1 cellular context compared by ENCODE assay signal in the genomic region with DNA sequence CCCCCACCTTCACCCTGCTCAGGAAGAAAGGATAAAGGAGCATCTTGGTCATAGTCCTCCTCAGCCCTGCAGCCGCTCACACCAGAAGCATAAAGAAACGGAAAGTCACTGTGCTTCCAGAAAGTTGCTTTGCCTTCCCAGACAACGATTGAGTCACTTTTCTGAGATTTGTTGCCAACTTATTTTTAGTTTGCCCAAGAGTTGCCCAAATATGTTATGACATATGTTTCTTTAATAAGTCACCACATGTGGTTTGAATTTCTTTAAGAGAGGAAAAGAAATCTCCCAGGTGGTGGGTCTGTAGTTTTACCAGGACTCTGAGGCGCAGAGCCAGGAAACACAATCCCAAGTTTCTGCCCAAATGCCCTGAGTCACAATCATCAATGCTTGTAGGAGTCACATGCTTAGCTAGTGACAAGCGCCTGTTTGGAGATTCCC.
TF ChIP-seq lines count a peak whose summit lies in the region.

No MANE protein-coding gene starts in this region.

TF ChIP-seq in GM12878, 131 proteins besides CTCF, POLR2A, EP300 and RAD21 (continued from another document):
- TF ChIP-seq ZNF687 (IDR thresholded peaks at IDR 0.05) (no peak), ZNF217 (IDR thresholded peaks at IDR 0.05) (no peak), ZNF274 (IDR thresholded peaks at IDR 0.05; ENCODE audit: insufficient read depth, insufficient read length) (no peak), PAX8 (IDR thresholded peaks at IDR 0.05) (no peak), RB1 (IDR thresholded peaks at IDR 0.05; ENCODE audit: borderline replicate concordance) (no peak)
- TF ChIP-seq, protein P1, sequence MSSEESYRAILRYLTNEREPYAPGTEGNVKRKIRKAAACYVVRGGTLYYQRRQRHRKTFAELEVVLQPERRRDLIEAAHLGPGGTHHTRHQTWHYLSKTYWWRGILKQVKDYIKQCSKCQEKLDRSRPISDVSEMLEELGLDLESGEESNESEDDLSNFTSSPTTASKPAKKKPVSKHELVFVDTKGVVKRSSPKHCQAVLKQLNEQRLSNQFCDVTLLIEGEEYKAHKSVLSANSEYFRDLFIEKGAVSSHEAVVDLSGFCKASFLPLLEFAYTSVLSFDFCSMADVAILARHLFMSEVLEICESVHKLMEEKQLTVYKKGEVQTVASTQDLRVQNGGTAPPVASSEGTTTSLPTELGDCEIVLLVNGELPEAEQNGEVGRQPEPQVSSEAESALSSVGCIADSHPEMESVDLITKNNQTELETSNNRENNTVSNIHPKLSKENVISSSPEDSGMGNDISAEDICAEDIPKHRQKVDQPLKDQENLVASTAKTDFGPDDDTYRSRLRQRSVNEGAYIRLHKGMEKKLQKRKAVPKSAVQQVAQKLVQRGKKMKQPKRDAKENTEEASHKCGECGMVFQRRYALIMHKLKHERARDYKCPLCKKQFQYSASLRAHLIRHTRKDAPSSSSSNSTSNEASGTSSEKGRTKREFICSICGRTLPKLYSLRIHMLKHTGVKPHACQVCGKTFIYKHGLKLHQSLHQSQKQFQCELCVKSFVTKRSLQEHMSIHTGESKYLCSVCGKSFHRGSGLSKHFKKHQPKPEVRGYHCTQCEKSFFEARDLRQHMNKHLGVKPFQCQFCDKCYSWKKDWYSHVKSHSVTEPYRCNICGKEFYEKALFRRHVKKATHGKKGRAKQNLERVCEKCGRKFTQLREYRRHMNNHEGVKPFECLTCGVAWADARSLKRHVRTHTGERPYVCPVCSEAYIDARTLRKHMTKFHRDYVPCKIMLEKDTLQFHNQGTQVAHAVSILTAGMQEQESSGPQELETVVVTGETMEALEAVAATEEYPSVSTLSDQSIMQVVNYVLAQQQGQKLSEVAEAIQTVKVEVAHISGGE (CRISPR knock-in tag; IDR thresholded peaks at IDR 0.05): no peak
